Comparison of ENCODE assay signal across 27 cellular contexts in the genomic region with DNA sequence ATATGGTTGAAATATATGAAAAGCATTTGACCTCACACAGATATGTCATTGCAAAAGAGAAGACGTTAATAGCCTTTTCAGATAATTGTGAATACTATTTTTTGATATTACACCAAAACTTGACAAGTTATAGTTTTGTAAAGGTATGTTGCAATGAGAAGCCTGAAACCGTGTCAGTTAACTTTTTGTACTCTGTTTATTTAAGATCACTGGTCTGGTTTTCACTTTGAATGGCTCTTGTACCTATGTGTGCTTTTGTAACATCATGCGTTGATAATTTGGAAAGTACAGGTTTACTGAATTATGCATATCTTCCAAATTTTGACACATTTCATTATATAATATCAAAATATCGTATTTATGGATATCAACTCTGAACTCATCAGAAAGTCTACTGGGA.
"Had no signal": no experiment of that assay in that cellular context is flagged by ENCODE, and none has a peak within 500 bp of the region (broad histone marks: within the 10 kb centered on the region; RNA-seq: fewer than 3 reads in every experiment).

No MANE protein-coding gene starts in this region.

- H3K27ac ChIP-seq: colonic mucosa, coronary artery, dorsolateral prefrontal cortex, epithelial cell of prostate, esophagus muscularis mucosa, esophagus squamous epithelium, foreskin keratinocyte, gastrocnemius medialis, gastroesophageal sphincter, heart left ventricle, heart right ventricle had no signal

- DNase-seq: colonic mucosa; cortex of kidney; dermis blood vessel endothelial cell; dorsolateral prefrontal cortex; effector CD4-positive, alpha-beta T cell; effector CD8-positive, alpha-beta T cell; effector memory CD4-positive, alpha-beta T cell; effector memory CD8-positive, alpha-beta T cell; endodermal cell; esophagus squamous epithelium; foreskin fibroblast; foreskin keratinocyte; foreskin melanocyte; gastrocnemius medialis; glutamatergic neuron; head of caudate nucleus; heart left ventricle; heart right ventricle had no signal

- H3K27me3 ChIP-seq: colonic mucosa, dorsolateral prefrontal cortex, esophagus muscularis mucosa, esophagus squamous epithelium, foreskin keratinocyte, gastrocnemius medialis, gastroesophageal sphincter, heart left ventricle, heart right ventricle had no signal

- H3K4me1 ChIP-seq: colonic mucosa, foreskin keratinocyte, gastrocnemius medialis, heart left ventricle, heart right ventricle had no signal

- H3K9me3 ChIP-seq: colonic mucosa, esophagus muscularis mucosa, esophagus squamous epithelium, gastrocnemius medialis, gastroesophageal sphincter, heart right ventricle had no signal

- FAIRE-seq: colon, endometrium, endothelial cell of umbilical vein, frontal cortex had no signal

- H3K36me3 ChIP-seq: colonic mucosa, esophagus squamous epithelium, gastrocnemius medialis had no signal

- ATAC-seq: effector memory CD8-positive, alpha-beta T cell; esophagus mucosa; foreskin keratinocyte; gastrocnemius medialis; gastroesophageal sphincter; heart left ventricle; heart right ventricle had no signal

- H3K4me3 ChIP-seq: colonic mucosa, coronary artery, dorsolateral prefrontal cortex, esophagus muscularis mucosa, esophagus squamous epithelium, gastrocnemius medialis, gastroesophageal sphincter, heart left ventricle, heart right ventricle had no signal
